In the genomic region with DNA sequence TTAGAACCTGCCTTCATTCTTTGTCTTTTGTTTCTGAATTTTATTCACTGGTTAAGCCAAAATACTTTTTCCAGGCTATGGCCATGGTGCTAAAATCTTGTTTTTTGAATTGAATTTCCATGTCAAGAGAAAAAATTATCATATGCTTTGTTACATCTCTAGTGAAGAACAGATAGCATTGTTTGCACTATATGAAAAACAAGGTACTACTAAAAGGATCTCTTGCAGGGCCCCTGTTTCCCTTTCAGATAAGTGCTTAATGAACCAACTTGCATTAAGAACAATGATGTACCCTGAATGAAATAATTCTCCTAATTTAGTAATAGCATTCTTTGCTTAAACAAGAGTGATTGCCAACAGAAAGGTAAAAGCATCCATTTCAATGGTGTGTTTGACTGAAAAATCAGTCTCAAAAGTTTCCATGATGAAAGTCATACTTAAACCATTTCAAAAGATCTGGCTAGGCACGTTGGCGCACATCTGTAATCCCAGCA, we compare ENCODE assay signal across 11 cellular contexts. TPM values are rescaled to one million over a fixed set of nuclear protein-coding genes. Genes with fewer than 3 reads are reported as not detected.
A peak's percentile ranks its signal among the peaks of the same experiment; 100 is the strongest.
DNase-seq lines count a peak whose midpoint lies in the region; ATAC-seq and TF ChIP-seq lines count a peak whose summit lies in the region.
"Had no signal": no experiment of that assay in that cellular context is flagged by ENCODE, and none has a peak within 500 bp of the region (broad histone marks: within the 10 kb centered on the region; RNA-seq: fewer than 3 reads in every experiment).

No MANE protein-coding gene starts in this region.

- no peak overlapping the region for H3K4me3 ChIP-seq in CD8-positive, alpha-beta T cell (ENCODE audit: low read depth, low read length)
- H3K4me3 ChIP-seq in KMS-11 (IDR thresholded peaks at IDR 0.05; ENCODE audit: insufficient read depth, low read depth, low read length) = no peak overlapping the region

- ATAC-seq in CD8-positive, alpha-beta T cell = no peak
- ATAC-seq in GM21528 (IDR thresholded peaks at IDR 0.05; ENCODE audit: low FRiP score, unreplicated experiment) = no peak

- peaks cover 72% of the 10 kb centered on the region for H3K36me3 Mint-ChIP-seq in CD8-positive, alpha-beta T cell
- peaks cover 70% of the 10 kb centered on the region for H3K36me3 Mint-ChIP-seq in dendritic cell treated with granulocyte-macrophage colony-stimulating factor and Interleukin-4, amounts not matched to agents 40 ng/mL and 50 ng/mL, for 4 days (ENCODE audit: low read depth)
- H3K36me3 Mint-ChIP-seq in progenitor cell of endocrine pancreas (ENCODE audit: insufficient read depth) = peaks cover 34% of the 10 kb centered on the region

- no peak overlapping the region for H3K4me3 Mint-ChIP-seq in CD8-positive, alpha-beta T cell
- no peak overlapping the region for H3K4me3 Mint-ChIP-seq in dendritic cell treated with granulocyte-macrophage colony-stimulating factor and Interleukin-4, amounts not matched to agents 40 ng/mL and 50 ng/mL, for 4 days
- H3K4me3 Mint-ChIP-seq in progenitor cell of endocrine pancreas (ENCODE audit: low read depth) = no peak overlapping the region

- H2AFZ ChIP-seq in KMS-11 (ENCODE audit: low read depth) = no peak overlapping the region

- H3K4me2 ChIP-seq in KMS-11 = peak overlapping the region; percentile 74

- no peak for DNase-seq in CD8-positive, alpha-beta T cell
- DNase-seq in progenitor cell of endocrine pancreas (ENCODE audit: low spot score, unreplicated experiment) = no peak
- no peak for DNase-seq in pons (ENCODE audit: low spot score)
- no peak for DNase-seq in NCI-H1092 treated with DMSO at 0.1 percent for 48 hours (lab: John Stamatoyannopoulos, UW)
- DNase-seq in activated CD4-positive, CD25-positive, alpha-beta regulatory T cell (lab: John Stamatoyannopoulos, UW) = no peak
- DNase-seq: activated CD4-positive, alpha-beta T cell treated with anti-CD3 and anti-CD28 coated beads, Interleukin-2, amount 50 U/mL, for 48 hours; NCI-H2171; SHP77 had no signal

- H3K4me1 ChIP-seq in CD8-positive, alpha-beta T cell (ENCODE audit: insufficient read depth, low read length) = peaks cover 54% of the 10 kb centered on the region
- peaks cover 50% of the 10 kb centered on the region for H3K4me1 ChIP-seq in KMS-11 (ENCODE audit: low read depth, poor library complexity, severe bottlenecking)

- H3K36me3 ChIP-seq in CD8-positive, alpha-beta T cell (ENCODE audit: insufficient read depth, low read length) = peaks cover 33% of the 10 kb centered on the region
- no peaks in the 10 kb centered on the region; the same call in 1 of the 2 replicates for H3K36me3 ChIP-seq in KMS-11 (ENCODE audit: insufficient read depth)

- H4K20me1 ChIP-seq in KMS-11 (ENCODE audit: insufficient read depth) = no peaks in the 10 kb centered on the region

- H3K9me3 ChIP-seq in CD8-positive, alpha-beta T cell (ENCODE audit: low read length) = no peaks in the 10 kb centered on the region

- no peak for TF ChIP-seq CTCF in CD8-positive, alpha-beta T cell (IDR thresholded peaks at IDR 0.05)
- TF ChIP-seq CTCF in KMS-11 (conservative IDR thresholded peaks at IDR 0.05; ENCODE audit: low read depth, low read length) (no peak), progenitor cell of endocrine pancreas (IDR thresholded peaks at IDR 0.05; ENCODE audit: unreplicated experiment) (no peak)

- H3K27ac ChIP-seq in CD8-positive, alpha-beta T cell (ENCODE audit: low read depth, low read length) = no peak overlapping the region
- H3K27ac ChIP-seq in KMS-11 = peak overlapping the region; percentile 57; the same call in 1 of the 2 replicates

- intact Hi-C loops in CD8-positive, alpha-beta T cell (cut with DNase I, micrococcal nuclease) = no loop called here
- intact Hi-C loops in dendritic cell treated with granulocyte-macrophage colony-stimulating factor and Interleukin-4, amounts not matched to agents 40 ng/mL and 50 ng/mL, for 4 days (cut with micrococcal nuclease) = loop anchor here (1.0 kb wide), 1 partner anchor 9 kb away; no protein-coding TSS in a partner anchor

- CTCF ChIA-PET in CD8-positive, alpha-beta T cell (lab: Charles Lee) = no interaction called here

- H3K4me1 Mint-ChIP-seq in CD8-positive, alpha-beta T cell (ENCODE audit: low read depth) = peaks cover 80% of the 10 kb centered on the region
- H3K4me1 Mint-ChIP-seq in dendritic cell treated with granulocyte-macrophage colony-stimulating factor and Interleukin-4, amounts not matched to agents 40 ng/mL and 50 ng/mL, for 4 days (ENCODE audit: low read depth) = peaks cover 57% of the 10 kb centered on the region
- H3K4me1 Mint-ChIP-seq in progenitor cell of endocrine pancreas (ENCODE audit: low read depth) = peaks cover 24% of the 10 kb centered on the region

- peaks cover 2% of the 10 kb centered on the region for H3K79me2 ChIP-seq in KMS-11 (ENCODE audit: insufficient read depth, low read depth)

- no peaks in the 10 kb centered on the region for H3K9me3 Mint-ChIP-seq in CD8-positive, alpha-beta T cell
- no peaks in the 10 kb centered on the region for H3K9me3 Mint-ChIP-seq in dendritic cell treated with granulocyte-macrophage colony-stimulating factor and Interleukin-4, amounts not matched to agents 40 ng/mL and 50 ng/mL, for 4 days
- no peaks in the 10 kb centered on the region for H3K9me3 Mint-ChIP-seq in progenitor cell of endocrine pancreas (ENCODE audit: low read depth)

- peak overlapping the region; percentile 17; the same call in 1 of the 2 replicates for H3K9ac ChIP-seq in KMS-11

- POLR2A ChIA-PET in CD8-positive, alpha-beta T cell (lab: Charles Lee) = interaction anchor here (2.9 kb wide), 1 partner anchor 11 kb away, joined by 20 read pairs; a partner anchor contains a TSS

- peak overlapping the region; percentile 50 for H3K27ac Mint-ChIP-seq in CD8-positive, alpha-beta T cell
- H3K27ac Mint-ChIP-seq in dendritic cell treated with granulocyte-macrophage colony-stimulating factor and Interleukin-4, amounts not matched to agents 40 ng/mL and 50 ng/mL, for 4 days = peak overlapping the region; percentile 3
- H3K27ac Mint-ChIP-seq in progenitor cell of endocrine pancreas = peak overlapping the region; percentile 97

- H3K27me3 Mint-ChIP-seq in CD8-positive, alpha-beta T cell (ENCODE audit: low read depth) = no peaks in the 10 kb centered on the region
- no peaks in the 10 kb centered on the region for H3K27me3 Mint-ChIP-seq in dendritic cell treated with granulocyte-macrophage colony-stimulating factor and Interleukin-4, amounts not matched to agents 40 ng/mL and 50 ng/mL, for 4 days
- no peaks in the 10 kb centered on the region for H3K27me3 Mint-ChIP-seq in progenitor cell of endocrine pancreas

- no peaks in the 10 kb centered on the region for H3K27me3 ChIP-seq in CD8-positive, alpha-beta T cell (ENCODE audit: insufficient read depth, low read length)
- H3K27me3 ChIP-seq in KMS-11 (ENCODE audit: insufficient read depth, low read depth) = no peaks in the 10 kb centered on the region

RNA-seq across cellular contexts. Expression of a gene that starts 4.3 kb away (rescaled TPM):
- total RNA-seq in CD8-positive, alpha-beta T cell = 100 to 1,000 TPM; 117 to 132 TPM
- total RNA-seq in progenitor cell of endocrine pancreas = 187 and 193 TPM in 2 replicates

RNA-seq across cellular contexts. Expression of a gene that starts 10.1 kb away (rescaled TPM):
- 100 to 1,000 TPM; 129 to 137 TPM for total RNA-seq in CD8-positive, alpha-beta T cell
- total RNA-seq in progenitor cell of endocrine pancreas = 236 and 256 TPM in 2 replicates

RNA-seq across cellular contexts. Expression of a gene that starts 37.9 kb away (rescaled TPM):
- total RNA-seq in CD8-positive, alpha-beta T cell = 1 to 10 TPM; 2.7 to 3.3 TPM
- total RNA-seq in progenitor cell of endocrine pancreas = 1.1 TPM in 2 replicates

Comparison
In these comparisons a context has a peak if more than half of its experiments do, and no peak if none do; other contexts are left out.
1. H3K27ac Mint-ChIP-seq: peak in every context shown above with its lines; median percentile 97 in progenitor cell of endocrine pancreas; 50 in CD8-positive, alpha-beta T cell; 3 in dendritic cell treated with granulocyte-macrophage colony-stimulating factor and Interleukin-4, amounts not matched to agents 40 ng/mL and 50 ng/mL, for 4 days.